Comparison of ENCODE assay signal across 3 cellular contexts in the genomic region with DNA sequence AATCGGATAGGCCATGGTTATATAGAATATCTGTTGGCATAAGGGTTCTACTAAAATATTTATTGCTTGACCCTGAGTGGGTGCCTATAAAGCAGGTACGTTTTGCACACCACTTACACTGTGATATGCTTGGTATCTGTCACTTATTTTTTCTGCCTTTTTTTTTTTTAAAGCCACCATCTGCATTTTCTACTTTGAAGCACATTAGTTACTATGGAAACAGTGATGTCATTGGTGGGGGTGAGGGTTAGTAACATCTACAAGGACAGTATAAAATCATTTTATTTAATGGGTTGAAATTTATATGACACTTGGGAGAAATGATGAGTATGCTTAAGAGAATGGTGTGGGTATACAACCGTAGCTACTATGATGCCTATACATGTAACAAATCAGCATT.
A peak's percentile ranks its signal among the peaks of the same experiment; 100 is the strongest.
TF ChIP-seq lines count a peak whose summit lies in the region.

No MANE protein-coding gene starts in this region.

TF ChIP-seq in SK-N-SH, 30 proteins besides CTCF, POLR2A, EP300 and RAD21:
- TF ChIP-seq RFX5 (IDR thresholded peaks at IDR 0.05; ENCODE audit: low read length) (peak; percentile 82; the same call in 1 of the 2 replicates), MXI1 (IDR thresholded peaks at IDR 0.05; ENCODE audit: low read depth, low read length) (no peak)

TF ChIP-seq in SK-N-SH treated with all-trans-retinoic acid at 6 μM for 48 hours, 23 proteins besides CTCF, POLR2A, EP300 and RAD21 (continued from another document):
- TF ChIP-seq OSR1 (CRISPR knock-in tag; IDR thresholded peaks at IDR 0.05) (no peak), CREB5 (CRISPR knock-in tag; IDR thresholded peaks at IDR 0.05; ENCODE audit: low read depth) (no peak)
- TF ChIP-seq, protein P1, sequence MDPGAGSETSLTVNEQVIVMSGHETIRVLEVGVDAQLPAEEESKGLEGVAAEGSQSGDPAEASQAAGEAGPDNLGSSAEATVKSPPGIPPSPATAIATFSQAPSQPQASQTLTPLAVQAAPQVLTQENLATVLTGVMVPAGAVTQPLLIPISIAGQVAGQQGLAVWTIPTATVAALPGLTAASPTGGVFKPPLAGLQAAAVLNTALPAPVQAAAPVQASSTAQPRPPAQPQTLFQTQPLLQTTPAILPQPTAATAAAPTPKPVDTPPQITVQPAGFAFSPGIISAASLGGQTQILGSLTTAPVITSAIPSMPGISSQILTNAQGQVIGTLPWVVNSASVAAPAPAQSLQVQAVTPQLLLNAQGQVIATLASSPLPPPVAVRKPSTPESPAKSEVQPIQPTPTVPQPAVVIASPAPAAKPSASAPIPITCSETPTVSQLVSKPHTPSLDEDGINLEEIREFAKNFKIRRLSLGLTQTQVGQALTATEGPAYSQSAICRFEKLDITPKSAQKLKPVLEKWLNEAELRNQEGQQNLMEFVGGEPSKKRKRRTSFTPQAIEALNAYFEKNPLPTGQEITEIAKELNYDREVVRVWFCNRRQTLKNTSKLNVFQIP (CRISPR knock-in tag; IDR thresholded peaks at IDR 0.05; ENCODE audit: borderline replicate concordance, low read depth): no peak

TF ChIP-seq in K562, 482 proteins besides CTCF, POLR2A, EP300 and RAD21:
- TF ChIP-seq SIX5 (IDR thresholded peaks at IDR 0.05; ENCODE audit: borderline replicate concordance in 1 of 2, insufficient read depth in 1 of 2, low read depth in 1 of 2, low read length in 2 of 2) (no peak), RFX1 (IDR thresholded peaks at IDR 0.05) (peak; percentile 52)
